In the genomic region with DNA sequence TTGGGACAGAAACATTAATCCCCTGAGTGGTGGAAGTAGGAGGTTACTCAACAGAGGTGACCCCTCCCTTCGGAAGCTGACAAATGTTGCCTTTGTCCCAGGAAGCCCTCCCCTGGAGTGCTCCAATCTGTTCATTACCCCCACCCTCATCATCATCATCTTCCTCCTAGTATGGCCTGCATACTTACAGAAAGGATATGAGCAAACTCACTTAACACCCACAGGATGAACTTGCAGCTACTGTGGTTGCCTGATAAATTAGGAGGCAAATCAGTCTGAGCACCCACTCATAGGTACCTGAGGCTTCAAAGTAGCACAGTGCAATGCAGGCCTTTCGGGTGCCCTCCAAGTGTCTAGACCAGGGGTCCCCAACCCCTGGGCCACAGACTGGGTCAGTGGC, we compare ENCODE assay signal across 16 cellular contexts.
DNase-seq lines count a peak whose midpoint lies in the region; ATAC-seq and TF ChIP-seq lines count a peak whose summit lies in the region.
"Had no signal": no experiment of that assay in that cellular context is flagged by ENCODE, and none has a peak within 500 bp of the region (broad histone marks: within the 10 kb centered on the region; RNA-seq: fewer than 3 reads in every experiment).

No MANE protein-coding gene starts in this region.

- H3K9me3 Mint-ChIP-seq in activated CD4-positive, alpha-beta T cell treated with anti-CD3 and anti-CD28 coated beads, Interleukin-2, amount 10 ng/mL, durations not matched to agents 7 days and 5 days = peaks cover 25% of the 10 kb centered on the region
- H3K9me3 Mint-ChIP-seq in activated CD4-positive, alpha-beta T cell treated with anti-CD3 and anti-CD28 coated beads, Interleukin-2, amount 10 ng/mL, durations not matched to agents 24 days and 14 days = peaks cover 9% of the 10 kb centered on the region
- no peaks in the 10 kb centered on the region for H3K9me3 Mint-ChIP-seq in effector memory CD8-positive, alpha-beta T cell
- no peaks in the 10 kb centered on the region for H3K9me3 Mint-ChIP-seq in stimulated activated effector memory CD8-positive, alpha-beta T cell treated with anti-CD3 and anti-CD28 coated beads, Interleukin-12 subunit alpha, Interleukin-12 subunit beta, amount 100 ng/mL, for 72 hours

- no peaks in the 10 kb centered on the region for H3K27me3 Mint-ChIP-seq in activated CD4-positive, alpha-beta T cell treated with anti-CD3 and anti-CD28 coated beads, Interleukin-2, amount 10 ng/mL, durations not matched to agents 7 days and 5 days
- no peaks in the 10 kb centered on the region for H3K27me3 Mint-ChIP-seq in activated CD4-positive, alpha-beta T cell treated with anti-CD3 and anti-CD28 coated beads, Interleukin-2, amount 10 ng/mL, durations not matched to agents 24 days and 14 days
- H3K27me3 Mint-ChIP-seq in effector memory CD8-positive, alpha-beta T cell = no peaks in the 10 kb centered on the region
- H3K27me3 Mint-ChIP-seq: CD4-positive, alpha-beta memory T cell had no signal

- POLR2A ChIA-PET in activated CD4-positive, alpha-beta T cell treated with anti-CD3 and anti-CD28 coated beads, Interleukin-2, amount 10 ng/mL, durations not matched to agents 7 days and 5 days (lab: Charles Lee) = no interaction called here
- POLR2A ChIA-PET in HEK293 (lab: Yijun Ruan, JAX) = no interaction called here

- peak overlapping the region; percentile 11 for H3K27ac Mint-ChIP-seq in activated CD4-positive, alpha-beta T cell treated with anti-CD3 and anti-CD28 coated beads, Interleukin-2, amount 10 ng/mL, durations not matched to agents 7 days and 5 days
- no peak overlapping the region for H3K27ac Mint-ChIP-seq in activated CD4-positive, alpha-beta T cell treated with anti-CD3 and anti-CD28 coated beads, Interleukin-2, amount 10 ng/mL, durations not matched to agents 24 days and 14 days
- peak overlapping the region in 1 of 2 donors; percentile 52 for H3K27ac Mint-ChIP-seq in effector memory CD8-positive, alpha-beta T cell
- no peak overlapping the region for H3K27ac Mint-ChIP-seq in stimulated activated effector memory CD8-positive, alpha-beta T cell treated with anti-CD3 and anti-CD28 coated beads, Interleukin-12 subunit alpha, Interleukin-12 subunit beta, amount 100 ng/mL, for 72 hours
- H3K27ac Mint-ChIP-seq: CD14-positive monocyte had no signal

- peaks cover 31% of the 10 kb centered on the region for H3K4me1 Mint-ChIP-seq in activated CD4-positive, alpha-beta T cell treated with anti-CD3 and anti-CD28 coated beads, Interleukin-2, amount 10 ng/mL, durations not matched to agents 7 days and 5 days
- peaks cover 25% of the 10 kb centered on the region for H3K4me1 Mint-ChIP-seq in activated CD4-positive, alpha-beta T cell treated with anti-CD3 and anti-CD28 coated beads, Interleukin-2, amount 10 ng/mL, durations not matched to agents 24 days and 14 days
- H3K4me1 Mint-ChIP-seq in effector memory CD8-positive, alpha-beta T cell (ENCODE audit: low read depth in 2 of 2) = peaks cover 24 to 28% of the 10 kb centered on the region in 2 donors
- peaks cover 33% of the 10 kb centered on the region for H3K4me1 Mint-ChIP-seq in stimulated activated effector memory CD8-positive, alpha-beta T cell treated with anti-CD3 and anti-CD28 coated beads, Interleukin-12 subunit alpha, Interleukin-12 subunit beta, amount 100 ng/mL, for 72 hours

- H3K4me1 ChIP-seq in HEK293 (ENCODE audit: control insufficient read depth, insufficient read depth, low read length) (no peaks in the 10 kb centered on the region), left lung (no peaks in the 10 kb centered on the region), breast epithelium (no peaks in the 10 kb centered on the region)

- H3K9me3 ChIP-seq in HEK293 (ENCODE audit: control insufficient read depth, insufficient read depth, low read depth, low read length) (no peaks in the 10 kb centered on the region), left lung (no peaks in the 10 kb centered on the region), breast epithelium (no peaks in the 10 kb centered on the region)

- H3K4me3 ChIP-seq in HEK293 (ENCODE audit: low read depth, low read length) = no peak overlapping the region
- H3K4me3 ChIP-seq in left lung = no peak overlapping the region
- no peak overlapping the region for H3K4me3 ChIP-seq in breast epithelium
- H3K4me3 ChIP-seq: BLaER1, GM23248, HAP-1 had no signal

- no peak for DNase-seq in activated CD4-positive, alpha-beta T cell treated with anti-CD3 and anti-CD28 coated beads, Interleukin-2, amount 10 ng/mL, durations not matched to agents 7 days and 5 days
- DNase-seq in activated CD4-positive, alpha-beta T cell treated with anti-CD3 and anti-CD28 coated beads, Interleukin-2, amount 10 ng/mL, durations not matched to agents 24 days and 14 days = no peak
- DNase-seq in effector memory CD8-positive, alpha-beta T cell = no peak
- DNase-seq in stimulated activated effector memory CD8-positive, alpha-beta T cell treated with anti-CD3 and anti-CD28 coated beads, Interleukin-12 subunit alpha, Interleukin-12 subunit beta, amount 100 ng/mL, for 72 hours (ENCODE audit: low spot score in 2 of 2) = no peak
- no peak for DNase-seq in left lung
- no peak for DNase-seq in breast epithelium (ENCODE audit: low spot score in 2 of 2)
- DNase-seq: 8988T; CD4-positive, alpha-beta memory T cell; DMS153; DMS79; GDM1; GM23248 had no signal

- TF ChIP-seq POLR2A in breast epithelium (IDR thresholded peaks at IDR 0.05) = no peak

- CTCF ChIA-PET in activated CD4-positive, alpha-beta T cell treated with anti-CD3 and anti-CD28 coated beads, Interleukin-2, amount 10 ng/mL, durations not matched to agents 7 days and 5 days (lab: Charles Lee) = no interaction called here
- CTCF ChIA-PET in HEK293 (lab: Yijun Ruan, JAX) = no interaction called here

- H3K36me3 Mint-ChIP-seq in activated CD4-positive, alpha-beta T cell treated with anti-CD3 and anti-CD28 coated beads, Interleukin-2, amount 10 ng/mL, durations not matched to agents 7 days and 5 days (ENCODE audit: low read depth) = peaks cover 16% of the 10 kb centered on the region
- H3K36me3 Mint-ChIP-seq in activated CD4-positive, alpha-beta T cell treated with anti-CD3 and anti-CD28 coated beads, Interleukin-2, amount 10 ng/mL, durations not matched to agents 24 days and 14 days (ENCODE audit: low read depth) = no peaks in the 10 kb centered on the region
- no peaks in the 10 kb centered on the region for H3K36me3 Mint-ChIP-seq in effector memory CD8-positive, alpha-beta T cell (ENCODE audit: insufficient read depth)
- no peaks in the 10 kb centered on the region for H3K36me3 Mint-ChIP-seq in stimulated activated effector memory CD8-positive, alpha-beta T cell treated with anti-CD3 and anti-CD28 coated beads, Interleukin-12 subunit alpha, Interleukin-12 subunit beta, amount 100 ng/mL, for 72 hours
- H3K36me3 Mint-ChIP-seq: CD14-positive monocyte had no signal

- H3K27ac ChIP-seq in HEK293 (ENCODE audit: extremely low read depth, low read depth, low read length) = no peak overlapping the region
- H3K27ac ChIP-seq in left lung = no peak overlapping the region
- H3K27ac ChIP-seq in breast epithelium = no peak overlapping the region
- H3K27ac ChIP-seq: BLaER1, GM23248 had no signal

- H3K36me3 ChIP-seq in HEK293 (ENCODE audit: control insufficient read depth in 2 of 2, insufficient read depth in 1 of 2, low read length in 2 of 2) = no peaks in the 10 kb centered on the region
- no peaks in the 10 kb centered on the region for H3K36me3 ChIP-seq in left lung
- no peaks in the 10 kb centered on the region for H3K36me3 ChIP-seq in breast epithelium
- H3K36me3 ChIP-seq: BLaER1, HAP-1 had no signal

- H3K27me3 ChIP-seq in left lung (no peaks in the 10 kb centered on the region), breast epithelium (no peaks in the 10 kb centered on the region)
- H3K27me3 ChIP-seq: BLaER1 had no signal

- peak; percentile 32 for ATAC-seq in effector memory CD8-positive, alpha-beta T cell (replicated peaks)
- ATAC-seq in stimulated activated effector memory CD8-positive, alpha-beta T cell treated with anti-CD3 and anti-CD28 coated beads, Interleukin-12 subunit alpha, Interleukin-12 subunit beta, amount 100 ng/mL, for 72 hours = peak; percentile 76
- no peak for ATAC-seq in left lung

- intact Hi-C loops in activated CD4-positive, alpha-beta T cell treated with anti-CD3 and anti-CD28 coated beads, Interleukin-2, amount 10 ng/mL, durations not matched to agents 24 days and 14 days (cut with micrococcal nuclease) = no loop called here
- intact Hi-C loops in left lung (cut with DNase I) = no loop called here
- intact Hi-C loops in breast epithelium (cut with DNase I; ENCODE audit: low total_unique reads) = no loop called here

- TF ChIP-seq CTCF in HEK293 (tag by site-specific recombination; IDR thresholded peaks at IDR 0.05) = no peak
- no peak for TF ChIP-seq CTCF in left lung (IDR thresholded peaks at IDR 0.05)
- TF ChIP-seq CTCF in breast epithelium (IDR thresholded peaks at IDR 0.05) = no peak

- no peak overlapping the region for H3K4me3 Mint-ChIP-seq in activated CD4-positive, alpha-beta T cell treated with anti-CD3 and anti-CD28 coated beads, Interleukin-2, amount 10 ng/mL, durations not matched to agents 7 days and 5 days
- no peak overlapping the region for H3K4me3 Mint-ChIP-seq in activated CD4-positive, alpha-beta T cell treated with anti-CD3 and anti-CD28 coated beads, Interleukin-2, amount 10 ng/mL, durations not matched to agents 24 days and 14 days
- no peak overlapping the region for H3K4me3 Mint-ChIP-seq in effector memory CD8-positive, alpha-beta T cell
- H3K4me3 Mint-ChIP-seq in stimulated activated effector memory CD8-positive, alpha-beta T cell treated with anti-CD3 and anti-CD28 coated beads, Interleukin-12 subunit alpha, Interleukin-12 subunit beta, amount 100 ng/mL, for 72 hours = no peak overlapping the region
- H3K4me3 Mint-ChIP-seq: CD14-positive monocyte; CD4-positive, alpha-beta memory T cell had no signal

TF ChIP-seq in HEK293, 187 proteins besides CTCF, POLR2A, EP300 and RAD21 (continues in another document):
- TF ChIP-seq ZNF513 (tag by site-specific recombination; IDR thresholded peaks at IDR 0.05) = peak; percentile 54
- TF ChIP-seq ZNF37A (tag by site-specific recombination; IDR thresholded peaks at IDR 0.05) = no peak
